Comparison of ENCODE assay signal across 26 cellular contexts in genomic region chr7:102841290-102841689, GRCh38.
DNase-seq lines count a peak whose midpoint lies in the region; ATAC-seq, FAIRE-seq and TF ChIP-seq lines count a peak whose summit lies in the region.
"Had no signal": no experiment of that assay in that cellular context is flagged by ENCODE, and none has a peak within 500 bp of the region (broad histone marks: within the 10 kb centered on the region; RNA-seq: fewer than 3 reads in every experiment).

No MANE protein-coding gene starts in this region.

- peak; percentile 27 for DNase-seq in Ammon's horn (ENCODE audit: low spot score)
- DNase-seq in astrocyte (ENCODE audit: low read depth), result peak; percentile 60
- DNase-seq in middle frontal gyrus (ENCODE audit: extremely low spot score, low spot score), result peak; percentile 16
- DNase-seq in NCI-H2081 treated with DMSO at 0.1 percent for 48 hours (lab: John Stamatoyannopoulos, UW), result no peak
- no peak for DNase-seq in kidney glomerular epithelial cell (lab: John Stamatoyannopoulos, UW)
- DNase-seq: activated CD4-positive, alpha-beta T cell treated with anti-CD3 and anti-CD28 coated beads, Interleukin-2, amount 10 ng/mL, durations not matched to agents 24 days and 14 days; activated CD8-positive, alpha-beta memory T cell treated with anti-CD3 and anti-CD28 coated beads, Interleukin-2, amount 10 ng/mL, durations not matched to agents 7 days and 5 days; activated naive CD8-positive, alpha-beta T cell treated with anti-CD3 and anti-CD28 coated beads for 36 hours; colonic mucosa; HFFc6; MV-4-11; NCI-H1930; NCI-H526; occipital lobe; SHP77; testis had no signal

- no peaks in the 10 kb centered on the region for H3K27me3 Mint-ChIP-seq in astrocyte (ENCODE audit: low read depth, unreplicated experiment)
- H3K27me3 Mint-ChIP-seq: activated naive CD8-positive, alpha-beta T cell treated with anti-CD3 and anti-CD28 coated beads for 36 hours; brain had no signal

- ATAC-seq in HG03469 (IDR thresholded peaks at IDR 0.05; ENCODE audit: unreplicated experiment) (peak; percentile 32), HG03108 (IDR thresholded peaks at IDR 0.05; ENCODE audit: unreplicated experiment) (no peak), GM18517 (IDR thresholded peaks at IDR 0.05; ENCODE audit: unreplicated experiment) (no peak)
- ATAC-seq: activated CD8-positive, alpha-beta memory T cell treated with anti-CD3 and anti-CD28 coated beads, Interleukin-2, amount 10 ng/mL, durations not matched to agents 7 days and 5 days; stimulated activated effector memory CD8-positive, alpha-beta T cell treated with anti-CD3 and anti-CD28 coated beads, Interleukin-12 subunit alpha, Interleukin-12 subunit beta, amount 100 ng/mL, for 72 hours had no signal

- no peaks in the 10 kb centered on the region for H3K36me3 ChIP-seq in astrocyte (ENCODE audit: insufficient read depth, low read length)
- H3K36me3 ChIP-seq: colonic mucosa, right atrium auricular region had no signal

- TF ChIP-seq CTCF in astrocyte (IDR thresholded peaks at IDR 0.05; ENCODE audit: insufficient read depth, low read depth, low read length), result no peak

- H3K9ac ChIP-seq in astrocyte (ENCODE audit: low read length), result no peak overlapping the region

- H2AFZ ChIP-seq in astrocyte (ENCODE audit: low read depth, low read length), result no peak overlapping the region

- H3K4me1 ChIP-seq in astrocyte (ENCODE audit: insufficient read depth, low read length), result peaks cover 14% of the 10 kb centered on the region
- H3K4me1 ChIP-seq: colonic mucosa, right atrium auricular region, testis had no signal

- H3K4me3 ChIP-seq in astrocyte (ENCODE audit: insufficient read depth, low read depth, low read length), result no peak overlapping the region
- H3K4me3 ChIP-seq: colonic mucosa, right atrium auricular region, testis had no signal

- H3K79me2 ChIP-seq in astrocyte (ENCODE audit: insufficient read depth, low read length), result no peaks in the 10 kb centered on the region

- peaks cover 1% of the 10 kb centered on the region for H3K9me3 Mint-ChIP-seq in astrocyte (ENCODE audit: unreplicated experiment)
- H3K9me3 Mint-ChIP-seq: activated CD4-positive, alpha-beta T cell treated with anti-CD3 and anti-CD28 coated beads, Interleukin-2, amount 10 ng/mL, durations not matched to agents 24 days and 14 days; activated naive CD8-positive, alpha-beta T cell treated with anti-CD3 and anti-CD28 coated beads for 36 hours; activated T-helper 1 cell treated with anti-CD3 and anti-CD28 coated beads, Interleukin-12 subunit alpha, Interleukin-12 subunit beta, Interleukin-2, Interleukin-4 antibody, amounts not matched to agents 30 ng/mL and 10 ng/mL and 1 ng/mL, durations not matched to agents 14 hours and 24 hours and 36 hours; brain; HFFc6; stimulated activated effector memory CD8-positive, alpha-beta T cell treated with anti-CD3 and anti-CD28 coated beads, Interleukin-12 subunit alpha, Interleukin-12 subunit beta, amount 100 ng/mL, for 72 hours; T-helper 1 cell treated with Interleukin-12 subunit alpha and Interleukin-12 subunit beta and Interleukin-4 antibody, amounts not matched to agents 30 μg/mL and 1 μg/mL, for 36 hours had no signal

- H3K27ac Mint-ChIP-seq in astrocyte (ENCODE audit: unreplicated experiment), result peak overlapping the region; percentile 9
- H3K27ac Mint-ChIP-seq: activated CD4-positive, alpha-beta T cell treated with anti-CD3 and anti-CD28 coated beads, Interleukin-2, amount 10 ng/mL, durations not matched to agents 24 days and 14 days; activated CD8-positive, alpha-beta memory T cell treated with anti-CD3 and anti-CD28 coated beads, Interleukin-2, amount 10 ng/mL, durations not matched to agents 7 days and 5 days; activated naive CD8-positive, alpha-beta T cell treated with anti-CD3 and anti-CD28 coated beads for 36 hours; activated T-helper 1 cell treated with anti-CD3 and anti-CD28 coated beads, Interleukin-12 subunit alpha, Interleukin-12 subunit beta, Interleukin-2, Interleukin-4 antibody, amounts not matched to agents 30 ng/mL and 10 ng/mL and 1 ng/mL, durations not matched to agents 14 hours and 24 hours and 36 hours; HFFc6; stimulated activated effector memory CD8-positive, alpha-beta T cell treated with anti-CD3 and anti-CD28 coated beads, Interleukin-12 subunit alpha, Interleukin-12 subunit beta, amount 100 ng/mL, for 72 hours; T-helper 1 cell treated with Interleukin-12 subunit alpha and Interleukin-12 subunit beta and Interleukin-4 antibody, amounts not matched to agents 30 μg/mL and 1 μg/mL, for 36 hours had no signal

- no peak overlapping the region for H3K27ac ChIP-seq in astrocyte (ENCODE audit: low read depth, low read length)
- H3K27ac ChIP-seq: C4-2B, colonic mucosa, right atrium auricular region, testis had no signal

- no peaks in the 10 kb centered on the region for H3K9me3 ChIP-seq in astrocyte (ENCODE audit: insufficient read depth, low read depth, low read length)
- H3K9me3 ChIP-seq: colonic mucosa, right atrium auricular region, testis had no signal

- H3K36me3 Mint-ChIP-seq in astrocyte (ENCODE audit: low read depth, unreplicated experiment), result peaks cover 2% of the 10 kb centered on the region
- H3K36me3 Mint-ChIP-seq: stimulated activated effector memory CD8-positive, alpha-beta T cell treated with anti-CD3 and anti-CD28 coated beads, Interleukin-12 subunit alpha, Interleukin-12 subunit beta, amount 100 ng/mL, for 72 hours had no signal

- H3K4me1 Mint-ChIP-seq in astrocyte (ENCODE audit: low read depth, unreplicated experiment), result peaks cover 29% of the 10 kb centered on the region
- H3K4me1 Mint-ChIP-seq: activated CD4-positive, alpha-beta T cell treated with anti-CD3 and anti-CD28 coated beads, Interleukin-2, amount 10 ng/mL, durations not matched to agents 24 days and 14 days; activated naive CD8-positive, alpha-beta T cell treated with anti-CD3 and anti-CD28 coated beads for 36 hours had no signal

- no peak overlapping the region for H3K4me3 Mint-ChIP-seq in astrocyte (ENCODE audit: unreplicated experiment)
- H3K4me3 Mint-ChIP-seq: activated CD4-positive, alpha-beta T cell treated with anti-CD3 and anti-CD28 coated beads, Interleukin-2, amount 10 ng/mL, durations not matched to agents 24 days and 14 days; activated CD8-positive, alpha-beta memory T cell treated with anti-CD3 and anti-CD28 coated beads, Interleukin-2, amount 10 ng/mL, durations not matched to agents 7 days and 5 days; activated naive CD8-positive, alpha-beta T cell treated with anti-CD3 and anti-CD28 coated beads for 36 hours; activated T-helper 1 cell treated with anti-CD3 and anti-CD28 coated beads, Interleukin-12 subunit alpha, Interleukin-12 subunit beta, Interleukin-2, Interleukin-4 antibody, amounts not matched to agents 30 ng/mL and 10 ng/mL and 1 ng/mL, durations not matched to agents 14 hours and 24 hours and 36 hours; brain; HFFc6; stimulated activated effector memory CD8-positive, alpha-beta T cell treated with anti-CD3 and anti-CD28 coated beads, Interleukin-12 subunit alpha, Interleukin-12 subunit beta, amount 100 ng/mL, for 72 hours; T-helper 1 cell treated with Interleukin-12 subunit alpha and Interleukin-12 subunit beta and Interleukin-4 antibody, amounts not matched to agents 30 μg/mL and 1 μg/mL, for 36 hours had no signal

- H4K20me1 ChIP-seq in astrocyte (ENCODE audit: insufficient read depth, low read length), result no peaks in the 10 kb centered on the region

- H3K27me3 ChIP-seq in astrocyte (ENCODE audit: insufficient read depth, low read length), result no peaks in the 10 kb centered on the region
- H3K27me3 ChIP-seq: colonic mucosa, right atrium auricular region, testis had no signal

- no peak for FAIRE-seq in astrocyte (lab: Jason Lieb, UNC)
- FAIRE-seq: GM18507 had no signal

- H3K4me2 ChIP-seq in astrocyte (ENCODE audit: low read length), result no peak overlapping the region

Comparison
In these comparisons a context has a peak if more than half of its experiments do, and no peak if none do; other contexts are left out.
1. DNase-seq: peak in Ammon's horn (single experiment), astrocyte (single experiment) and middle frontal gyrus (single experiment); none in NCI-H2081 treated with DMSO at 0.1 percent for 48 hours (single experiment) and kidney glomerular epithelial cell (single experiment).